Comparison of ENCODE assay signal across 1 cellular context in the genomic region with DNA sequence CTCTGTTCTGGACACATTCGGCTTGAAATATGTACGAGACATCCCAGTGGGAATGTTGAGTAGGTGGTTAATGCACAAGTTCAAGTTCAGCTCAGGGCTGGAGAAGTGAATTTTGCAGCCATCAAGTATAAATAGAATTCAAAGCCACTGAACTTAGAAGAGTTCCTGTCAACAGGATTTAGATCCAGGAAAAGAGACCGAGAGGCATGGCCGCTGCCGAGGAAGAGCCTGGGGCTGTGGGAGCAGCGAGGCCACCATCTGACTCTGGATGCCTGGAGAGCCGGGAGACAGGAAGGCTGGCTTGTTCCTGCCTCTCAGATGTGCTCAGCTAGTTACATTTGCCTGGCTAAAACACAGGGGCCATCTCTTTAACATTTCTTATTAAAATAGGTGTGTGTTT.
TF ChIP-seq lines count a peak whose summit lies in the region.

No MANE protein-coding gene starts in this region.

TF ChIP-seq in HepG2, 621 proteins besides CTCF, POLR2A, EP300 and RAD21 (continued from another document):
- TF ChIP-seq, protein P1, sequence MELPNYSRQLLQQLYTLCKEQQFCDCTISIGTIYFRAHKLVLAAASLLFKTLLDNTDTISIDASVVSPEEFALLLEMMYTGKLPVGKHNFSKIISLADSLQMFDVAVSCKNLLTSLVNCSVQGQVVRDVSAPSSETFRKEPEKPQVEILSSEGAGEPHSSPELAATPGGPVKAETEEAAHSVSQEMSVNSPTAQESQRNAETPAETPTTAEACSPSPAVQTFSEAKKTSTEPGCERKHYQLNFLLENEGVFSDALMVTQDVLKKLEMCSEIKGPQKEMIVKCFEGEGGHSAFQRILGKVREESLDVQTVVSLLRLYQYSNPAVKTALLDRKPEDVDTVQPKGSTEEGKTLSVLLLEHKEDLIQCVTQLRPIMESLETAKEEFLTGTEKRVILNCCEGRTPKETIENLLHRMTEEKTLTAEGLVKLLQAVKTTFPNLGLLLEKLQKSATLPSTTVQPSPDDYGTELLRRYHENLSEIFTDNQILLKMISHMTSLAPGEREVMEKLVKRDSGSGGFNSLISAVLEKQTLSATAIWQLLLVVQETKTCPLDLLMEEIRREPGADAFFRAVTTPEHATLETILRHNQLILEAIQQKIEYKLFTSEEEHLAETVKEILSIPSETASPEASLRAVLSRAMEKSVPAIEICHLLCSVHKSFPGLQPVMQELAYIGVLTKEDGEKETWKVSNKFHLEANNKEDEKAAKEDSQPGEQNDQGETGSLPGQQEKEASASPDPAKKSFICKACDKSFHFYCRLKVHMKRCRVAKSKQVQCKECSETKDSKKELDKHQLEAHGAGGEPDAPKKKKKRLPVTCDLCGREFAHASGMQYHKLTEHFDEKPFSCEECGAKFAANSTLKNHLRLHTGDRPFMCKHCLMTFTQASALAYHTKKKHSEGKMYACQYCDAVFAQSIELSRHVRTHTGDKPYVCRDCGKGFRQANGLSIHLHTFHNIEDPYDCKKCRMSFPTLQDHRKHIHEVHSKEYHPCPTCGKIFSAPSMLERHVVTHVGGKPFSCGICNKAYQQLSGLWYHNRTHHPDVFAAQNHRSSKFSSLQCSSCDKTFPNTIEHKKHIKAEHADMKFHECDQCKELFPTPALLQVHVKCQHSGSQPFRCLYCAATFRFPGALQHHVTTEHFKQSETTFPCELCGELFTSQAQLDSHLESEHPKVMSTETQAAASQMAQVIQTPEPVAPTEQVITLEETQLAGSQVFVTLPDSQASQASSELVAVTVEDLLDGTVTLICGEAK (IDR thresholded peaks at IDR 0.05): no peak
- TF ChIP-seq, protein P1 (CRISPR knock-in tag; IDR thresholded peaks at IDR 0.05): no peak
- TF ChIP-seq FIP1L1 (IDR thresholded peaks at IDR 0.05; ENCODE audit: borderline replicate concordance, insufficient read depth, low read depth, low read length): no peak
- TF ChIP-seq ZNF451 (CRISPR knock-in tag; IDR thresholded peaks at IDR 0.05): no peak
- TF ChIP-seq ZNF44 (CRISPR knock-in tag; IDR thresholded peaks at IDR 0.05): no peak
TF ChIP-seq in HepG2: peak in this region for 0.
